In genomic region chr14:76376001-76376404, GRCh38 we compare ENCODE assay signal across 10 cellular contexts. TPM values are rescaled to one million over a fixed set of nuclear protein-coding genes. Genes with fewer than 3 reads are reported as not detected.
DNase-seq lines count a peak whose midpoint lies in the region; ATAC-seq and TF ChIP-seq lines count a peak whose summit lies in the region.
"Had no signal": no experiment of that assay in that cellular context is flagged by ENCODE, and none has a peak within 500 bp of the region (broad histone marks: within the 10 kb centered on the region; RNA-seq: fewer than 3 reads in every experiment).

Gene ESRRB (plus strand): TSS chr14:76376137. CDS start chr14:76376402, 265 bp downstream.

- ATAC-seq in activated T-cell treated with anti-CD3 and anti-CD28 coated beads, Interleukin-2, amount 50 U/mL, for 72 hours (replicated peaks in 1 of 2), result no peak
- no peak for ATAC-seq in upper lobe of left lung (ENCODE audit: low FRiP score in 2 of 2)
- ATAC-seq in HG03039 (IDR thresholded peaks at IDR 0.05; ENCODE audit: unreplicated experiment), result no peak
- ATAC-seq in aorta (ENCODE audit: low FRiP score), result no peak

- H3K27ac Mint-ChIP-seq in activated T-cell treated with anti-CD3 and anti-CD28 coated beads, Interleukin-2, amount 50 U/mL, for 72 hours, result no peak within 1 kb of the TSS

- DNase-seq in activated T-cell treated with anti-CD3 and anti-CD28 coated beads, Interleukin-2, amount 50 U/mL, for 72 hours, result no peak
- no peak for DNase-seq in activated T-cell treated with anti-CD3 and anti-CD28 coated beads for 4 hours
- peak in 1 of 2 donors; percentile 21 for DNase-seq in cardiac fibroblast (ENCODE audit: low read depth in 2 of 2)
- DNase-seq in left kidney (ENCODE audit: low read depth, low spot score), result peak; percentile 92
- peak in 1 of 2 donors; percentile 69 for DNase-seq in upper lobe of left lung
- DNase-seq in activated CD8-positive, alpha-beta memory T cell treated with anti-CD3 and anti-CD28 coated beads, Interleukin-2, amount 50 U/mL, for 4 hours, result no peak
- no peak for DNase-seq in aorta
- DNase-seq: NCI-H226 had no signal

- H3K36me3 ChIP-seq in upper lobe of left lung, result no peaks in the 10 kb centered on the region
- H3K36me3 ChIP-seq in aorta (ENCODE audit: control insufficient read depth in 1 of 2, insufficient read depth in 2 of 2, low read length in 1 of 2), result no peaks in the 10 kb centered on the region

- no peak within 1 kb of the TSS for H3K27ac ChIP-seq in upper lobe of left lung
- no peak within 1 kb of the TSS for H3K27ac ChIP-seq in aorta (ENCODE audit: low read depth in 1 of 2, low read length in 2 of 2)

- WGBS in upper lobe of left lung, 2 donors, result 2% methylated on average over 12 to 23 of the region's 25 CpGs
- WGBS in aorta, 2 donors, result 1% methylated on average over 25 of the region's 25 CpGs

- intact Hi-C loops in aorta (cut with DNase I), result no loop called here

- H3K4me3 ChIP-seq in cardiac fibroblast (replicated peaks in 1 of 2; ENCODE audit: low read depth in 2 of 2, low read length in 2 of 2), result peak within 1 kb of the TSS; percentile 18 to 23
- H3K4me3 ChIP-seq in upper lobe of left lung, result peak within 1 kb of the TSS in 3 of 4 donors; percentile 7 to 30 (median 29)
- no peak within 1 kb of the TSS for H3K4me3 ChIP-seq in aorta (ENCODE audit: low read length in 2 of 2)

- peaks cover 0 to 24% (median 14%) of the 10 kb centered on the region in 4 donors for H3K27me3 ChIP-seq in upper lobe of left lung
- H3K27me3 ChIP-seq in aorta (ENCODE audit: control insufficient read depth in 1 of 2, insufficient read depth in 2 of 2, low read length in 1 of 2), result peaks cover 0 to 2% of the 10 kb centered on the region in 2 donors

- TF ChIP-seq CTCF in cardiac fibroblast (IDR thresholded peaks at IDR 0.05; ENCODE audit: low read depth, low read length), result no peak
- TF ChIP-seq CTCF in upper lobe of left lung (IDR thresholded peaks at IDR 0.05), result no peak

- H3K4me3 Mint-ChIP-seq in activated T-cell treated with anti-CD3 and anti-CD28 coated beads, Interleukin-2, amount 50 U/mL, for 72 hours, result peak within 1 kb of the TSS; percentile 33 to 66

- H3K27me3 Mint-ChIP-seq in activated T-cell treated with anti-CD3 and anti-CD28 coated beads, Interleukin-2, amount 50 U/mL, for 72 hours (ENCODE audit: low read depth), result peaks cover 63% of the 10 kb centered on the region

- peaks cover 5% of the 10 kb centered on the region for H3K4me1 Mint-ChIP-seq in activated T-cell treated with anti-CD3 and anti-CD28 coated beads, Interleukin-2, amount 50 U/mL, for 72 hours (ENCODE audit: low read depth)

- H3K9me3 ChIP-seq in upper lobe of left lung, result no peaks in the 10 kb centered on the region
- no peaks in the 10 kb centered on the region for H3K9me3 ChIP-seq in aorta (ENCODE audit: control insufficient read depth, low read length)

- H3K9me3 Mint-ChIP-seq in activated T-cell treated with anti-CD3 and anti-CD28 coated beads, Interleukin-2, amount 50 U/mL, for 72 hours, result no peaks in the 10 kb centered on the region

- H3K4me1 ChIP-seq in upper lobe of left lung (peaks cover 7 to 21% (median 12%) of the 10 kb centered on the region in 4 donors), aorta (ENCODE audit: control insufficient read depth in 1 of 2, insufficient read depth in 2 of 2, low read length in 2 of 2) (no peaks in the 10 kb centered on the region)

- no peak for TF ChIP-seq POLR2A in upper lobe of left lung (IDR thresholded peaks at IDR 0.05)

- no peaks in the 10 kb centered on the region for H3K36me3 Mint-ChIP-seq in activated T-cell treated with anti-CD3 and anti-CD28 coated beads, Interleukin-2, amount 50 U/mL, for 72 hours (ENCODE audit: insufficient read depth in 2 of 2)

- no peak for TF ChIP-seq EP300 in upper lobe of left lung (IDR thresholded peaks at IDR 0.05)

RNA-seq across cellular contexts. Expression of gene ESRRB, which starts in this region (rescaled TPM):
- total RNA-seq in activated T-cell treated with anti-CD3 and anti-CD28 coated beads, Interleukin-2, amount 50 U/mL, for 72 hours, result under 1 TPM; 0.30 to 0.36 TPM
- 1 to 10 TPM in 1 of 6 donors, under 1 TPM in 3, not detected in 2; 0.15 to 1.6 (median 0.30) TPM for total RNA-seq in upper lobe of left lung
- total RNA-seq in aorta, result under 1 TPM; 0.33 to 0.52 TPM
- under 1 TPM in 1 of 2 donors, not detected in 1; 0.23 TPM for polyA plus RNA-seq in aorta
- total RNA-seq: urinary bladder had no signal

Comparison
In these comparisons a context has a peak if more than half of its experiments do, and no peak if none do; other contexts are left out.
1. H3K4me3 ChIP-seq: peak in cardiac fibroblast (2 of 2) and upper lobe of left lung (3 of 4); none in aorta (0 of 2).